14 cellular contexts compared by ENCODE assay signal in the genomic region with DNA sequence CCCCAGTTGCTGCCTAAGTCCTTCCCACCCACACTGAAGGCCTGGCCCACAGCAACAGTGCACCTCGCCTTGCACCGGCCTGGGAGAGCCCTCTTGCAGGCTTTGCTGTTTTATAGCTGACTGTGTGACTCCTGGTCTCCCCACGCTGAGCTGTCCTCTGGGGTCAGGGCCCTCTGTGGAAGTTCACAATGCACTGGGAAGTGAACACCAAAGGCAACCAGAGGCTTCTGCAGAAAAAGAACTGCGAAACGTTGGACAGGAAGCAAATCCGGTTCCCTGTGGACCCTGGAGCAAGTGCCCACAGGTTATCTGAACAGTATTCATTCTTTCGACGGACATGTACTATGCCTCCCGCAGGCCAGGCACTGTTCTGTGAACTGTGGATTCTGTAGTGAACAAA. TPM values are rescaled to one million over a fixed set of nuclear protein-coding genes. Genes with fewer than 3 reads are reported as not detected.
DNase-seq lines count a peak whose midpoint lies in the region; ATAC-seq, FAIRE-seq and TF ChIP-seq lines count a peak whose summit lies in the region.
"Had no signal": no experiment of that assay in that cellular context is flagged by ENCODE, and none has a peak within 500 bp of the region (broad histone marks: within the 10 kb centered on the region; RNA-seq: fewer than 3 reads in every experiment).

No MANE protein-coding gene starts in this region.

- TF ChIP-seq POLR2A in HCT116 (IDR thresholded peaks at IDR 0.05; ENCODE audit: borderline replicate concordance, extremely low read depth, insufficient read depth, insufficient read length) = no peak

- H3K27me3 Mint-ChIP-seq in CD8-positive, alpha-beta T cell (ENCODE audit: low read depth) = peaks cover 53% of the 10 kb centered on the region
- H3K27me3 Mint-ChIP-seq in effector memory CD8-positive, alpha-beta T cell = peaks cover 38 to 69% of the 10 kb centered on the region in 2 donors
- peaks cover 30% of the 10 kb centered on the region for H3K27me3 Mint-ChIP-seq in neural progenitor cell (ENCODE audit: insufficient read depth, low read depth)

- H3K36me3 ChIP-seq in CD8-positive, alpha-beta T cell (ENCODE audit: insufficient read depth, low read length) = no peaks in the 10 kb centered on the region
- H3K36me3 ChIP-seq in HCT116 (ENCODE audit: control insufficient read depth in 1 of 2, insufficient read depth in 2 of 2, low read length in 2 of 2) (no peaks in the 10 kb centered on the region), neural progenitor cell (no peaks in the 10 kb centered on the region)
- H3K36me3 ChIP-seq: esophagus squamous epithelium, sigmoid colon had no signal

- no peak for DNase-seq in CD8-positive, alpha-beta T cell
- DNase-seq in HCT116 (ENCODE audit: low read depth, low spot score) (no peak), neural progenitor cell (ENCODE audit: low spot score) (no peak), NCI-H2227 treated with DMSO at 0.1 percent for 48 hours (lab: John Stamatoyannopoulos, UW) (no peak), HTR-8/SVneo (ENCODE audit: insufficient read length, low spot score) (no peak), coronary artery (ENCODE audit: low spot score) (no peak)
- no peak for DNase-seq in effector memory CD8-positive, alpha-beta T cell
- DNase-seq: effector CD4-positive, alpha-beta T cell; esophagus squamous epithelium had no signal

- TF ChIP-seq RAD21 in HCT116 (IDR thresholded peaks at IDR 0.05; ENCODE audit: low read depth) = no peak

- H3K4me3 ChIP-seq in CD8-positive, alpha-beta T cell (ENCODE audit: low read depth, low read length) = no peak overlapping the region
- no peak overlapping the region for H3K4me3 ChIP-seq in HCT116 (replicated peaks in 1 of 2; ENCODE audit: low read depth in 1 of 2, low read length in 2 of 2)
- H3K4me3 ChIP-seq in neural progenitor cell = no peak overlapping the region
- H3K4me3 ChIP-seq in coronary artery = no peak overlapping the region

- no peak for FAIRE-seq in HTR-8/SVneo (lab: Jason Lieb, UNC)
- FAIRE-seq: D721Med had no signal

- H3K79me2 ChIP-seq in HCT116 (ENCODE audit: insufficient read depth, low read length) = no peaks in the 10 kb centered on the region
- H3K79me2 ChIP-seq in neural progenitor cell (ENCODE audit: low read depth) = peaks cover 23% of the 10 kb centered on the region

- H3K4me2 ChIP-seq in HCT116 (ENCODE audit: low read length) (0 out of 2 replicates have a peak overlapping the region, but pooled peaks have one; percentile 41), neural progenitor cell (no peak overlapping the region)

- H3K9me2 ChIP-seq in HCT116 (ENCODE audit: insufficient read depth) = no peaks in the 10 kb centered on the region

- intact Hi-C loops in CD8-positive, alpha-beta T cell (cut with DNase I, micrococcal nuclease) = no loop called here
- intact Hi-C loops in HCT116 (cut with micrococcal nuclease) = no loop called here

- CTCF ChIA-PET in CD8-positive, alpha-beta T cell (lab: Charles Lee) = interaction anchor here (1.5 kb wide), 1 partner anchor 10 kb away, joined by 3 read pairs; no protein-coding TSS in a partner anchor
- CTCF ChIA-PET in HCT116 (lab: Charles Lee) = interaction anchor here (0.7 to 3.1 kb wide), 8 partner anchors 15 to 720 kb away, joined by 3 to 20 read pairs (median 4); no protein-coding TSS in a partner anchor

- H3K9ac ChIP-seq in HCT116 (ENCODE audit: low read length) = no peak overlapping the region
- no peak overlapping the region for H3K9ac ChIP-seq in neural progenitor cell

- H3K27ac ChIP-seq in CD8-positive, alpha-beta T cell (ENCODE audit: low read depth, low read length) = no peak overlapping the region
- H3K27ac ChIP-seq in HCT116 (ENCODE audit: low read depth, low read length) = no peak overlapping the region
- no peak overlapping the region for H3K27ac ChIP-seq in neural progenitor cell
- H3K27ac ChIP-seq in coronary artery = no peak overlapping the region
- H3K27ac ChIP-seq: esophagus squamous epithelium had no signal

- no peak for ATAC-seq in CD8-positive, alpha-beta T cell
- no peak for ATAC-seq in HCT116
- ATAC-seq in effector memory CD8-positive, alpha-beta T cell (replicated peaks) = no peak

- H3K27me3 ChIP-seq in CD8-positive, alpha-beta T cell (ENCODE audit: insufficient read depth, low read length) = peaks cover 3% of the 10 kb centered on the region
- H3K27me3 ChIP-seq in HCT116 (ENCODE audit: insufficient read depth, low read length) (peaks cover 34% of the 10 kb centered on the region), neural progenitor cell (peaks cover 75% of the 10 kb centered on the region)

- no TSS peak for BruUV-seq in HCT116 (replicated peaks; lab: Mats Ljungman, UMichigan)

- H4K20me1 ChIP-seq in HCT116 (ENCODE audit: insufficient read depth) = no peaks in the 10 kb centered on the region
- H4K20me1 ChIP-seq in neural progenitor cell (ENCODE audit: low read depth) = peaks cover 4% of the 10 kb centered on the region

- no peaks in the 10 kb centered on the region for H3K9me3 ChIP-seq in CD8-positive, alpha-beta T cell (ENCODE audit: low read length)
- H3K9me3 ChIP-seq in HCT116 (ENCODE audit: control insufficient read depth in 1 of 2, insufficient read depth in 1 of 2, low read depth in 1 of 2, low read length in 2 of 2) = no peaks in the 10 kb centered on the region
- H3K9me3 ChIP-seq in neural progenitor cell (ENCODE audit: low read depth) = no peaks in the 10 kb centered on the region
- H3K9me3 ChIP-seq: esophagus squamous epithelium, sigmoid colon had no signal

- no peak for TF ChIP-seq CTCF in CD8-positive, alpha-beta T cell (IDR thresholded peaks at IDR 0.05)
- TF ChIP-seq CTCF in HCT116 (IDR thresholded peaks at IDR 0.05 in 2 of 3, conservative IDR thresholded peaks at IDR 0.05 in 1 of 3; ENCODE audit: borderline replicate concordance in 1 of 3, insufficient read depth in 1 of 3, low read depth in 2 of 3, low read length in 2 of 3) (no peak), neural progenitor cell (IDR thresholded peaks at IDR 0.05) (no peak), coronary artery (IDR thresholded peaks at IDR 0.05) (no peak)

- no peak overlapping the region for H2AFZ ChIP-seq in HCT116 (ENCODE audit: low read depth, low read length, poor library complexity, severe bottlenecking)
- peak overlapping the region; percentile 66 for H2AFZ ChIP-seq in neural progenitor cell (replicated peaks)

- peaks cover 7% of the 10 kb centered on the region for H3K4me1 Mint-ChIP-seq in CD8-positive, alpha-beta T cell (ENCODE audit: low read depth)
- peaks cover 8 to 10% of the 10 kb centered on the region in 2 donors for H3K4me1 Mint-ChIP-seq in effector memory CD8-positive, alpha-beta T cell (ENCODE audit: low read depth in 2 of 2)
- peaks cover 16% of the 10 kb centered on the region for H3K4me1 Mint-ChIP-seq in neural progenitor cell

- H3K27ac Mint-ChIP-seq in CD8-positive, alpha-beta T cell = no peak overlapping the region
- H3K27ac Mint-ChIP-seq in effector memory CD8-positive, alpha-beta T cell = no peak overlapping the region
- H3K27ac Mint-ChIP-seq in neural progenitor cell = peak overlapping the region; percentile 12
- H3K27ac Mint-ChIP-seq: WTC11 had no signal

- H3K4me3 Mint-ChIP-seq in CD8-positive, alpha-beta T cell = peak overlapping the region; percentile 77
- H3K4me3 Mint-ChIP-seq in effector memory CD8-positive, alpha-beta T cell = peak overlapping the region; percentile 70 to 75
- peak overlapping the region; percentile 99 for H3K4me3 Mint-ChIP-seq in neural progenitor cell

- POLR2A ChIA-PET in CD8-positive, alpha-beta T cell (lab: Charles Lee) = no interaction called here
- POLR2A ChIA-PET in HCT116 (lab: Charles Lee) = no interaction called here

- no peaks in the 10 kb centered on the region for H3K9me3 Mint-ChIP-seq in CD8-positive, alpha-beta T cell
- no peaks in the 10 kb centered on the region for H3K9me3 Mint-ChIP-seq in effector memory CD8-positive, alpha-beta T cell
- no peaks in the 10 kb centered on the region for H3K9me3 Mint-ChIP-seq in neural progenitor cell
- H3K9me3 Mint-ChIP-seq: stimulated activated naive B cell treated with anti-CD40 and anti-IgM and Interleukin-4, amounts not matched to agents 10 μg/mL and 1 μg/mL and 100 μg/mL, for 72 hours; WTC11 had no signal

- no peaks in the 10 kb centered on the region for H3K4me1 ChIP-seq in CD8-positive, alpha-beta T cell (ENCODE audit: insufficient read depth, low read length)
- no peaks in the 10 kb centered on the region for H3K4me1 ChIP-seq in HCT116 (ENCODE audit: control insufficient read depth in 1 of 2, insufficient read depth in 2 of 2, low read length in 2 of 2)
- peaks cover 15% of the 10 kb centered on the region for H3K4me1 ChIP-seq in neural progenitor cell

- no peaks in the 10 kb centered on the region for H3K36me3 Mint-ChIP-seq in CD8-positive, alpha-beta T cell
- peaks cover 6% of the 10 kb centered on the region for H3K36me3 Mint-ChIP-seq in effector memory CD8-positive, alpha-beta T cell (ENCODE audit: insufficient read depth)
- H3K36me3 Mint-ChIP-seq in neural progenitor cell = no peaks in the 10 kb centered on the region
- H3K36me3 Mint-ChIP-seq: stimulated activated naive B cell treated with anti-CD40 and anti-IgM and Interleukin-4, amounts not matched to agents 10 μg/mL and 1 μg/mL and 100 μg/mL, for 72 hours; WTC11 had no signal

- no peaks in the 10 kb centered on the region for H3F3A ChIP-seq in neural progenitor cell (ENCODE audit: low read depth)

- RAD21 ChIA-PET in HCT116 (lab: Charles Lee; ENCODE audit: low non-redundant PET in 1 of 2, low total read pairs in 2 of 2, uncharacterized antibody in 2 of 2, unreplicated experiment in 2 of 2) = interaction anchor here (0.9 to 1.9 kb wide), 5 partner anchors 39 to 709 kb away, joined by 3 to 8 read pairs (median 4); no protein-coding TSS in a partner anchor

TF ChIP-seq in HCT116, 20 proteins besides CTCF, POLR2A, EP300 and RAD21 (continues in another document):
- TF ChIP-seq JUND (IDR thresholded peaks at IDR 0.05) (no peak), YY1 (IDR thresholded peaks at IDR 0.05; ENCODE audit: extremely low read depth, insufficient replicate concordance, low read depth, low read length) (no peak), TCF7L2 (IDR thresholded peaks at IDR 0.05; ENCODE audit: borderline replicate concordance, extremely low read depth, insufficient read depth, insufficient read length) (no peak), CBX3 (IDR thresholded peaks at IDR 0.05; ENCODE audit: low read depth) (no peak), CEBPB (IDR thresholded peaks at IDR 0.05; ENCODE audit: low read depth) (no peak), SRF (IDR thresholded peaks at IDR 0.05; ENCODE audit: low read depth) (no peak), EZH2 (IDR thresholded peaks at IDR 0.05) (no peak), EZH2phosphoT487 (IDR thresholded peaks at IDR 0.05; ENCODE audit: borderline replicate concordance) (no peak), SP1 (IDR thresholded peaks at IDR 0.05; ENCODE audit: low read depth) (no peak), EGR1 (IDR thresholded peaks at IDR 0.05; ENCODE audit: low read depth) (no peak)
- TF ChIP-seq, protein P1, sequence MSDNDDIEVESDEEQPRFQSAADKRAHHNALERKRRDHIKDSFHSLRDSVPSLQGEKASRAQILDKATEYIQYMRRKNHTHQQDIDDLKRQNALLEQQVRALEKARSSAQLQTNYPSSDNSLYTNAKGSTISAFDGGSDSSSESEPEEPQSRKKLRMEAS (IDR thresholded peaks at IDR 0.05) = no peak

RNA-seq across cellular contexts. Expression of a gene that starts 0.7 kb away (rescaled TPM):
- total RNA-seq in CD8-positive, alpha-beta T cell = not detected
- 0.86 TPM for total RNA-seq in HCT116 (2021; ENCODE audit: unreplicated experiment)
- 0.06 and 0.09 TPM in 2 replicates for polyA plus RNA-seq in HCT116 (2012)
- total RNA-seq in neural progenitor cell (ENCODE audit: low replicate concordance) = 8.8 and 9.1 TPM in 2 replicates
- total RNA-seq: G401 had no signal
